ENCODE assay signal across 8 cellular contexts in genomic region chr20:57391439-57392129, GRCh38. TPM values are rescaled to one million over a fixed set of nuclear protein-coding genes. Genes with fewer than 3 reads are reported as not detected.
DNase-seq lines count a peak whose midpoint lies in the region; ATAC-seq and TF ChIP-seq lines count a peak whose summit lies in the region.

No MANE protein-coding gene starts in this region.

- peaks cover 73% of the 10 kb centered on the region for H3K4me1 ChIP-seq in DOHH2 (ENCODE audit: control insufficient read depth, low read length)

- H3K27me3 ChIP-seq in DOHH2 (ENCODE audit: control insufficient read depth, low read length) = no peaks in the 10 kb centered on the region

- H3K79me2 ChIP-seq in DOHH2 (ENCODE audit: control insufficient read depth, low read length) = peaks cover 51% of the 10 kb centered on the region

- peaks cover 23% of the 10 kb centered on the region for H4K20me1 ChIP-seq in DOHH2 (ENCODE audit: control insufficient read depth, insufficient read depth, low read depth, low read length)

- DNase-seq in Kasumi-1 (lab: John Stamatoyannopoulos, UW) = peak; percentile 3 to 16
- DNase-seq in activated naive CD8-positive, alpha-beta T cell treated with anti-CD3 and anti-CD28 coated beads for 36 hours = peak; percentile 49
- peak; percentile 55 for DNase-seq in iPS-NIHi11 (ENCODE audit: low spot score)
- DNase-seq in GM19240 (ENCODE audit: insufficient read length, low spot score) = no peak

- H3K4me3 ChIP-seq in DOHH2 (ENCODE audit: low read length) = peak overlapping the region; percentile 95

- peak overlapping the region; percentile 88 for H3K4me2 ChIP-seq in DOHH2 (ENCODE audit: low read length)

- no peaks in the 10 kb centered on the region for H3K9me3 Mint-ChIP-seq in activated naive CD8-positive, alpha-beta T cell treated with anti-CD3 and anti-CD28 coated beads for 36 hours
- H3K9me3 Mint-ChIP-seq in stimulated activated memory B cell treated with anti-CD40 and anti-IgM and Interleukin-4, amounts not matched to agents 10 μg/mL and 1 μg/mL and 100 μg/mL, for 72 hours = no peaks in the 10 kb centered on the region

- peaks cover 49% of the 10 kb centered on the region for H3K36me3 ChIP-seq in DOHH2 (ENCODE audit: control insufficient read depth, low read length)

- no peaks in the 10 kb centered on the region for H3K27me3 Mint-ChIP-seq in activated naive CD8-positive, alpha-beta T cell treated with anti-CD3 and anti-CD28 coated beads for 36 hours
- no peaks in the 10 kb centered on the region for H3K27me3 Mint-ChIP-seq in stimulated activated memory B cell treated with anti-CD40 and anti-IgM and Interleukin-4, amounts not matched to agents 10 μg/mL and 1 μg/mL and 100 μg/mL, for 72 hours

- no peaks in the 10 kb centered on the region for H3K9me2 ChIP-seq in DOHH2 (replicated peaks; ENCODE audit: control insufficient read depth, low read length)

- peaks cover 42% of the 10 kb centered on the region for H3K4me1 Mint-ChIP-seq in activated naive CD8-positive, alpha-beta T cell treated with anti-CD3 and anti-CD28 coated beads for 36 hours
- peaks cover 57% of the 10 kb centered on the region for H3K4me1 Mint-ChIP-seq in stimulated activated memory B cell treated with anti-CD40 and anti-IgM and Interleukin-4, amounts not matched to agents 10 μg/mL and 1 μg/mL and 100 μg/mL, for 72 hours

- peak overlapping the region; percentile 98 for H3K4me3 Mint-ChIP-seq in activated naive CD8-positive, alpha-beta T cell treated with anti-CD3 and anti-CD28 coated beads for 36 hours
- H3K4me3 Mint-ChIP-seq in stimulated activated memory B cell treated with anti-CD40 and anti-IgM and Interleukin-4, amounts not matched to agents 10 μg/mL and 1 μg/mL and 100 μg/mL, for 72 hours = peak overlapping the region; percentile 96

- ATAC-seq in GM21390 (IDR thresholded peaks at IDR 0.05; ENCODE audit: unreplicated experiment) = peak; percentile 2
- ATAC-seq in stimulated activated memory B cell treated with anti-CD40 and anti-IgM and Interleukin-4, amounts not matched to agents 10 μg/mL and 1 μg/mL and 100 μg/mL, for 72 hours = peak; percentile 16
- no peak for ATAC-seq in HG03439 (IDR thresholded peaks at IDR 0.05; ENCODE audit: unreplicated experiment)

- H3K27ac ChIP-seq in DOHH2 (ENCODE audit: low read depth, low read length) = peak overlapping the region; percentile 95

- peak overlapping the region; percentile 96 for H3K27ac Mint-ChIP-seq in activated naive CD8-positive, alpha-beta T cell treated with anti-CD3 and anti-CD28 coated beads for 36 hours
- peak overlapping the region; percentile 91 for H3K27ac Mint-ChIP-seq in stimulated activated memory B cell treated with anti-CD40 and anti-IgM and Interleukin-4, amounts not matched to agents 10 μg/mL and 1 μg/mL and 100 μg/mL, for 72 hours

- TF ChIP-seq CTCF in DOHH2 (IDR thresholded peaks at IDR 0.05; ENCODE audit: low read depth, low read length, poor library complexity, severe bottlenecking) = no peak

- no peaks in the 10 kb centered on the region for H3K9me3 ChIP-seq in DOHH2 (ENCODE audit: control insufficient read depth, insufficient read depth, low read length)

- peaks cover 42% of the 10 kb centered on the region for H3K36me3 Mint-ChIP-seq in activated naive CD8-positive, alpha-beta T cell treated with anti-CD3 and anti-CD28 coated beads for 36 hours
- H3K36me3 Mint-ChIP-seq in stimulated activated memory B cell treated with anti-CD40 and anti-IgM and Interleukin-4, amounts not matched to agents 10 μg/mL and 1 μg/mL and 100 μg/mL, for 72 hours = peaks cover 43% of the 10 kb centered on the region

- H3F3A ChIP-seq in DOHH2 (ENCODE audit: control insufficient read depth, insufficient read depth) = peaks cover 56% of the 10 kb centered on the region

RNA-seq across cellular contexts. Expression of gene RBM38, which starts 0.4 kb away (rescaled TPM):
- 100 to 1,000 TPM; 142 to 144 TPM for total RNA-seq in activated naive CD8-positive, alpha-beta T cell treated with anti-CD3 and anti-CD28 coated beads for 36 hours

RNA-seq across cellular contexts. Expression of gene RAE1, which starts 40.5 kb away (rescaled TPM):
- total RNA-seq in activated naive CD8-positive, alpha-beta T cell treated with anti-CD3 and anti-CD28 coated beads for 36 hours = 10 to 100 TPM; 59.0 to 60.0 TPM
